Comparison of ENCODE assay signal across 10 cellular contexts in genomic region chr10:113957013-113957412, GRCh38.
DNase-seq lines count a peak whose midpoint lies in the region; ATAC-seq and TF ChIP-seq lines count a peak whose summit lies in the region.
"Had no signal": no experiment of that assay in that cellular context is flagged by ENCODE, and none has a peak within 500 bp of the region (broad histone marks: within the 10 kb centered on the region; RNA-seq: fewer than 3 reads in every experiment).

No MANE protein-coding gene starts in this region.

- intact Hi-C loops in mammary epithelial cell (cut with micrococcal nuclease) (no loop called here), thyroid gland (cut with DNase I) (no loop called here), psoas muscle (cut with DNase I) (no loop called here)

- H3K9ac ChIP-seq in mammary epithelial cell (ENCODE audit: insufficient read depth, low read length), result no peak overlapping the region

- no peak for ATAC-seq in psoas muscle
- ATAC-seq in GM18870 (IDR thresholded peaks at IDR 0.05; ENCODE audit: unreplicated experiment), result no peak
- no peak for ATAC-seq in HG02678 (IDR thresholded peaks at IDR 0.05; ENCODE audit: unreplicated experiment)

- no peaks in the 10 kb centered on the region for H4K20me1 ChIP-seq in mammary epithelial cell (ENCODE audit: insufficient read depth, low read length)

- H2AFZ ChIP-seq in mammary epithelial cell (ENCODE audit: low read depth, low read length), result peak overlapping the region; percentile 10

- H3K27me3 ChIP-seq in mammary epithelial cell (ENCODE audit: insufficient read depth, low read length) (no peaks in the 10 kb centered on the region), thyroid gland (no peaks in the 10 kb centered on the region), psoas muscle (ENCODE audit: insufficient read depth in 3 of 3, low read length in 2 of 3) (no peaks in the 10 kb centered on the region)

- H3K79me2 ChIP-seq in mammary epithelial cell (ENCODE audit: insufficient read depth, low read length), result no peaks in the 10 kb centered on the region

- no peak for TF ChIP-seq POLR2A in thyroid gland (IDR thresholded peaks at IDR 0.05)

- DNase-seq in HT1080 (ENCODE audit: low read depth) (peak; percentile 21), mammary epithelial cell (peak; percentile 37), kidney tubule cell (ENCODE audit: low spot score) (peak; percentile 25), thyroid gland (peak; percentile 26 to 47), psoas muscle (no peak)
- DNase-seq: endodermal cell; MM.1S; NK-92 treated with Interleukin-12 subunit alpha and Interleukin-12 subunit beta, amount 100 ng/mL, for 24 hours had no signal

- H3K4me3 ChIP-seq in mammary epithelial cell (replicated peaks in 1 of 3; ENCODE audit: insufficient read depth in 1 of 3, low read depth in 2 of 3, low read length in 3 of 3) (no peak overlapping the region), thyroid gland (replicated peaks in 1 of 3) (no peak overlapping the region), psoas muscle (no peak overlapping the region)

- dilution Hi-C loops in mammary epithelial cell (cut with HindIII; ENCODE audit: low sequenced_read_pairs), result no loop called here

- H3K9me3 ChIP-seq in mammary epithelial cell (replicated peaks; ENCODE audit: insufficient read depth, low read length), result no peaks in the 10 kb centered on the region
- no peaks in the 10 kb centered on the region for H3K9me3 ChIP-seq in thyroid gland
- peaks cover 3% of the 10 kb centered on the region for H3K9me3 ChIP-seq in psoas muscle

- H3K27ac ChIP-seq in mammary epithelial cell (ENCODE audit: insufficient read depth, low read depth, low read length) (no peak overlapping the region), thyroid gland (peak overlapping the region; percentile 67 to 86 (median 80)), psoas muscle (no peak overlapping the region)

- no peaks in the 10 kb centered on the region for H3K36me3 ChIP-seq in mammary epithelial cell (ENCODE audit: insufficient read depth, low read length)
- H3K36me3 ChIP-seq in thyroid gland, result no peaks in the 10 kb centered on the region
- no peaks in the 10 kb centered on the region for H3K36me3 ChIP-seq in psoas muscle (ENCODE audit: insufficient read depth in 1 of 2, low read depth in 1 of 2)

- CTCF ChIA-PET in mammary epithelial cell (lab: Charles Lee; ENCODE audit: low non-redundant PET), result no interaction called here

- TF ChIP-seq CTCF in mammary epithelial cell (conservative IDR thresholded peaks at IDR 0.05 in 1 of 2, IDR thresholded peaks at IDR 0.05 in 1 of 2; ENCODE audit: extremely low read depth in 1 of 2, insufficient read depth in 1 of 2, low read depth in 1 of 2, low read length in 2 of 2) (no peak), thyroid gland (IDR thresholded peaks at IDR 0.05) (no peak), psoas muscle (IDR thresholded peaks at IDR 0.05) (no peak)

- in situ Hi-C loops in mammary epithelial cell (cut with MboI; ENCODE audit: low sequenced_read_pairs in 2 of 2), result no loop called here

- H3K4me1 ChIP-seq in mammary epithelial cell (ENCODE audit: insufficient read depth, low read length), result peaks cover 36% of the 10 kb centered on the region
- peaks cover 28 to 38% of the 10 kb centered on the region in 2 donors for H3K4me1 ChIP-seq in thyroid gland
- H3K4me1 ChIP-seq in psoas muscle, result no peaks in the 10 kb centered on the region

- H3K4me2 ChIP-seq in mammary epithelial cell (ENCODE audit: insufficient read depth, low read depth, low read length), result peak overlapping the region; percentile 2

- BruUV-seq in mammary epithelial cell (replicated peaks; lab: Mats Ljungman, UMichigan), result no TSS peak

- 46% methylated on average over 5 of the region's 5 CpGs for WGBS in mammary epithelial cell (ENCODE audit: low coverage, missing lambda C conversion rate)
- WGBS in thyroid gland, 2 donors, result 57 to 60% methylated on average over 5 of the region's 5 CpGs
- 71 to 76% (median 72%) methylated on average over 5 of the region's 5 CpGs for WGBS in psoas muscle, 3 donors

Comparison
In these comparisons a context has a peak if more than half of its experiments do, and no peak if none do; other contexts are left out.
1. DNase-seq: peak in HT1080 (single experiment), mammary epithelial cell (single experiment), kidney tubule cell (single experiment) and thyroid gland (2 of 2); none in psoas muscle (0 of 2).
2. H3K27ac ChIP-seq: peak in thyroid gland (3 of 3); none in mammary epithelial cell (single experiment) and psoas muscle (single experiment).